27 cellular contexts compared by ENCODE assay signal in genomic region chr20:46483879-46484278, GRCh38. TPM values are rescaled to one million over a fixed set of nuclear protein-coding genes. Genes with fewer than 3 reads are reported as not detected.
"Had no signal": no experiment of that assay in that cellular context is flagged by ENCODE, and none has a peak within 500 bp of the region (broad histone marks: within the 10 kb centered on the region; RNA-seq: fewer than 3 reads in every experiment).

No MANE protein-coding gene starts in this region.

- H3K27me3 ChIP-seq: dorsolateral prefrontal cortex, hepatocyte had no signal

- H3K9me3 Mint-ChIP-seq: immature natural killer cell, mesothelial cell of epicardium, naive B cell had no signal

- DNase-seq: dermis blood vessel endothelial cell; dorsolateral prefrontal cortex; effector CD4-positive, alpha-beta T cell; effector memory CD4-positive, alpha-beta T cell; foreskin keratinocyte; heart left ventricle; hypothalamus; immature natural killer cell; islet precursor cell; kidney; kidney glomerular epithelial cell; left colon; left ventricle myocardium inferior; lower lobe of right lung; mesenchymal stem cell; mucosa of descending colon; naive B cell had no signal

- FAIRE-seq: colon, endothelial cell of umbilical vein, frontal cortex, kidney had no signal

- H3K27ac Mint-ChIP-seq: immature natural killer cell, mesothelial cell of epicardium, naive B cell had no signal

- H3K4me3 ChIP-seq: coronary artery, dorsolateral prefrontal cortex, esophagus muscularis mucosa, gastroesophageal sphincter, heart left ventricle, hepatocyte, left ventricle myocardium inferior, lower lobe of right lung, mucosa of descending colon had no signal

- H3K9me3 ChIP-seq: esophagus muscularis mucosa, gastroesophageal sphincter, heart left ventricle, left ventricle myocardium inferior, lower lobe of right lung, mucosa of descending colon had no signal

- H3K4me1 Mint-ChIP-seq: immature natural killer cell, naive B cell had no signal

- H3K79me2 ChIP-seq: hepatocyte had no signal

- H2AFZ ChIP-seq: hepatocyte had no signal

- H3K36me3 ChIP-seq: esophagus muscularis mucosa, gastroesophageal sphincter, heart left ventricle, left ventricle myocardium inferior, lower lobe of right lung had no signal

- H3K27ac ChIP-seq: coronary artery, dorsolateral prefrontal cortex, esophagus muscularis mucosa, foreskin keratinocyte, gastroesophageal sphincter, heart left ventricle, hepatocyte, left ventricle myocardium inferior, lower lobe of right lung had no signal

- H3K4me1 ChIP-seq: esophagus muscularis mucosa, foreskin keratinocyte, gastroesophageal sphincter, heart left ventricle, left ventricle myocardium inferior, lower lobe of right lung had no signal

- H3K4me2 ChIP-seq: hepatocyte had no signal

- ATAC-seq: foreskin keratinocyte, gastroesophageal sphincter, heart left ventricle, left colon, left lobe of liver, lower lobe of right lung, mucosa of descending colon had no signal

- H3K4me3 Mint-ChIP-seq: immature natural killer cell, mesothelial cell of epicardium, naive B cell had no signal

- H3K36me3 Mint-ChIP-seq: immature natural killer cell, mesothelial cell of epicardium, naive B cell had no signal

RNA-seq across cellular contexts. Expression of gene ZNF334, which starts 29.5 kb away (rescaled TPM):
- total RNA-seq: myocyte had no signal
